In genomic region chr20:37390503-37390890, GRCh38 we compare ENCODE assay signal across 19 cellular contexts. TPM values are rescaled to one million over a fixed set of nuclear protein-coding genes. Genes with fewer than 3 reads are reported as not detected.
DNase-seq lines count a peak whose midpoint lies in the region; ATAC-seq and TF ChIP-seq lines count a peak whose summit lies in the region.
"Had no signal": no experiment of that assay in that cellular context is flagged by ENCODE, and none has a peak within 500 bp of the region (broad histone marks: within the 10 kb centered on the region; RNA-seq: fewer than 3 reads in every experiment).

No MANE protein-coding gene starts in this region.

- in situ Hi-C loops in gastrocnemius medialis (cut with MboI; ENCODE audit: low sequenced_read_pairs in 4 of 4): loop anchor here in 3 of 4 donors (5.0 to 25.0 kb wide), 3 partner anchors 144 to 193 kb away; partner anchors contain the start of gene BLCAP (in 1 of the 3)

- H3K4me3 ChIP-seq in right atrium auricular region: no peak overlapping the region
- H3K4me3 ChIP-seq in upper lobe of right lung: no peak overlapping the region
- H3K4me3 ChIP-seq in gastrocnemius medialis: no peak overlapping the region
- H3K4me3 ChIP-seq: A549; BLaER1 treated with 17β-estradiol and CSF1 and Interleukin-3, amounts not matched to agents 10 nM and 100 nM; GM23338; K562 had no signal

- H3K4me3 Mint-ChIP-seq in neural crest cell: no peak overlapping the region
- H3K4me3 Mint-ChIP-seq in activated naive CD8-positive, alpha-beta T cell treated with anti-CD3 and anti-CD28 coated beads, Interleukin-2, amount 50 U/mL, for 24 hours: no peak overlapping the region
- H3K4me3 Mint-ChIP-seq: GM23338 had no signal

- H3K27ac ChIP-seq in right atrium auricular region (no peak overlapping the region), upper lobe of right lung (no peak overlapping the region), gastrocnemius medialis (no peak overlapping the region)

- H3K9me3 Mint-ChIP-seq in neural crest cell: no peaks in the 10 kb centered on the region
- no peaks in the 10 kb centered on the region for H3K9me3 Mint-ChIP-seq in activated naive CD8-positive, alpha-beta T cell treated with anti-CD3 and anti-CD28 coated beads, Interleukin-2, amount 50 U/mL, for 24 hours
- H3K9me3 Mint-ChIP-seq: GM23338 had no signal

- H3K36me3 ChIP-seq in right atrium auricular region (peaks cover 12% of the 10 kb centered on the region), upper lobe of right lung (peaks cover 36% of the 10 kb centered on the region), gastrocnemius medialis (no peaks in the 10 kb centered on the region)

- peak; percentile 39 for DNase-seq in Right ventricle myocardium inferior (ENCODE audit: missing footprints)
- DNase-seq in right atrium auricular region (ENCODE audit: low spot score): no peak
- peak; percentile 33 for DNase-seq in ecto neural progenitor cell (ENCODE audit: low spot score)
- no peak for DNase-seq in neural crest cell (ENCODE audit: low read depth, low spot score)
- peak; percentile 34 for DNase-seq in upper lobe of right lung
- no peak for DNase-seq in activated naive CD8-positive, alpha-beta T cell treated with anti-CD3 and anti-CD28 coated beads, Interleukin-2, amount 50 U/mL, for 24 hours
- DNase-seq in CD1c-positive myeloid dendritic cell (ENCODE audit: extremely low spot score): no peak
- no peak for DNase-seq in gastrocnemius medialis
- DNase-seq: DMS 273 treated with DMSO at 0.1 percent for 48 hours, GF-D8, NCI-H187, NCI-H345, NCI-H526 treated with DMSO at 0.1 percent for 48 hours, OCI-M1, RPMI8226 had no signal

- H3K4me1 Mint-ChIP-seq in neural crest cell: peaks cover 33% of the 10 kb centered on the region
- no peaks in the 10 kb centered on the region for H3K4me1 Mint-ChIP-seq in activated naive CD8-positive, alpha-beta T cell treated with anti-CD3 and anti-CD28 coated beads, Interleukin-2, amount 50 U/mL, for 24 hours

- intact Hi-C loops in Right ventricle myocardium inferior (cut with DNase I) (no loop called here), upper lobe of right lung (cut with DNase I) (loop anchor here (10.0 kb wide), 1 partner anchor 144 kb away; no protein-coding TSS in a partner anchor), gastrocnemius medialis (cut with DNase I; ENCODE audit: low total_unique reads) (no loop called here)

- H3K4me1 ChIP-seq in right atrium auricular region (peaks cover 0 to 19% of the 10 kb centered on the region in 2 donors), upper lobe of right lung (no peaks in the 10 kb centered on the region), gastrocnemius medialis (no peaks in the 10 kb centered on the region)

- TF ChIP-seq POLR2A in gastrocnemius medialis (IDR thresholded peaks at IDR 0.05): no peak

- peaks cover 3% of the 10 kb centered on the region for H3K27me3 Mint-ChIP-seq in neural crest cell (ENCODE audit: low read depth)
- H3K27me3 Mint-ChIP-seq in activated naive CD8-positive, alpha-beta T cell treated with anti-CD3 and anti-CD28 coated beads, Interleukin-2, amount 50 U/mL, for 24 hours: no peaks in the 10 kb centered on the region

- H3K27me3 ChIP-seq in right atrium auricular region: no peaks in the 10 kb centered on the region
- H3K27me3 ChIP-seq in upper lobe of right lung: no peaks in the 10 kb centered on the region
- H3K27me3 ChIP-seq in gastrocnemius medialis: peaks cover 0 to 9% (median 5%) of the 10 kb centered on the region in 3 donors
- H3K27me3 ChIP-seq: BLaER1 treated with 17β-estradiol and CSF1 and Interleukin-3, amounts not matched to agents 10 nM and 100 nM had no signal

- no peak for TF ChIP-seq CTCF in right atrium auricular region (IDR thresholded peaks at IDR 0.05)
- TF ChIP-seq CTCF in neural crest cell (conservative IDR thresholded peaks at IDR 0.05): no peak
- TF ChIP-seq CTCF in upper lobe of right lung (IDR thresholded peaks at IDR 0.05): no peak
- TF ChIP-seq CTCF in gastrocnemius medialis (IDR thresholded peaks at IDR 0.05 in 4 of 5, conservative IDR thresholded peaks at IDR 0.05 in 1 of 5): no peak

- no peaks in the 10 kb centered on the region for H3K9me3 ChIP-seq in right atrium auricular region
- no peaks in the 10 kb centered on the region for H3K9me3 ChIP-seq in upper lobe of right lung
- H3K9me3 ChIP-seq in gastrocnemius medialis: no peaks in the 10 kb centered on the region
- H3K9me3 ChIP-seq: A549; BLaER1 treated with 17β-estradiol and CSF1 and Interleukin-3, amounts not matched to agents 10 nM and 100 nM had no signal

- peak overlapping the region; percentile 79 for H3K27ac Mint-ChIP-seq in neural crest cell (ENCODE audit: unreplicated experiment)
- H3K27ac Mint-ChIP-seq in activated naive CD8-positive, alpha-beta T cell treated with anti-CD3 and anti-CD28 coated beads, Interleukin-2, amount 50 U/mL, for 24 hours: no peak overlapping the region

- peaks cover 2% of the 10 kb centered on the region for H3K36me3 Mint-ChIP-seq in neural crest cell (ENCODE audit: low read depth)
- H3K36me3 Mint-ChIP-seq in activated naive CD8-positive, alpha-beta T cell treated with anti-CD3 and anti-CD28 coated beads, Interleukin-2, amount 50 U/mL, for 24 hours (ENCODE audit: low read depth): no peaks in the 10 kb centered on the region

- ATAC-seq in Right ventricle myocardium inferior: no peak
- ATAC-seq in upper lobe of right lung: no peak
- ATAC-seq in activated naive CD8-positive, alpha-beta T cell treated with anti-CD3 and anti-CD28 coated beads, Interleukin-2, amount 50 U/mL, for 24 hours: no peak
- ATAC-seq in gastrocnemius medialis: no peak
- ATAC-seq: A549, GM23338, K562 had no signal

RNA-seq across cellular contexts. Expression of gene SRC, which starts 44.6 kb away (rescaled TPM):
- total RNA-seq in Right ventricle myocardium inferior: 6.0 TPM
- 10 to 100 TPM in 1 of 2 donors, 1 to 10 TPM in 1; 6.9 to 14.3 TPM for total RNA-seq in right atrium auricular region
- total RNA-seq in neural crest cell: 58.6 and 60.4 TPM in 2 replicates
- total RNA-seq in upper lobe of right lung: 64.0 TPM
- total RNA-seq in gastrocnemius medialis: 1 to 10 TPM; 1.0 to 2.3 (median 1.8) TPM

Comparison
In these comparisons a context has a peak if more than half of its experiments do, and no peak if none do; other contexts are left out.
1. DNase-seq: peak in Right ventricle myocardium inferior (single experiment), ecto neural progenitor cell (single experiment) and upper lobe of right lung (single experiment); none in right atrium auricular region (single experiment), neural crest cell (single experiment), activated naive CD8-positive, alpha-beta T cell treated with anti-CD3 and anti-CD28 coated beads, Interleukin-2, amount 50 U/mL, for 24 hours (single experiment), CD1c-positive myeloid dendritic cell (single experiment) and gastrocnemius medialis (0 of 2).